In the genomic region with DNA sequence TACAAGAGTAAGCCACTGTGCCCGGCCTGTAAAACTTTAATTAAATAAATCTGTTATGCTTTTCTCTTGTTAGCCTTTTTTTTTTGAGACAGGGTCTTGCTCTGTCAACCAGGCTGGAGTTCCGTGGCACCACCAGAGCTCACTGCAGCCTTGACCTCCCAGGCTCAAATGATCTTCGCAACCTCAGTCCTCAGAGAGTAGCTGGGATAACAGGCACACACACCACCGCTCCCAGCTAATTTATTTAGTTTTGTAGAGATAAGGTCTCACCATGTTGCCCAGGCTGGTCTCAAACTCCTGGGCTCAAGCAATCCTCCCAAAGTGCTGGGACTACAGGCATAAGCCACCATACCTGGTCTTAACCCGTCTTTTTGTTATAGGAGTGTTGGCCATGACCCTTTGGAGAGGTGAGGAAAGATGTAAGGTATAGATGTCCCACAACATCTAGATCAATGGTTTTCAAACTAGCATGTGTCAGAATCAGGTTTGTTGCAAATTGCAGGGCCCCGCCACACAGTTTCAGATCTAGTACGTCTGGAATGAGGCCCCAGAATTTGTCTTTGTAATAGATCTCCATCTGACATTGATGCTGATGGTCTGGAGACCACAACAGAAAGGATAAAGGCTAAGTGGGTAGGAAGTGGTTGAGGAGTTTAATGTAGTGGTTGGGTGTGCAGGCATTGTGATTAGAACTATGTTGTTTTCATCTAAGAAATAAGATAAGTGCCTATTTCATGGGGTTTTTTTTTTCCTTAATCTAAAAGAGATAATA, we compare ENCODE assay signal across 1 cellular context.
TF ChIP-seq lines count a peak whose summit lies in the region.

No MANE protein-coding gene starts in this region.

TF ChIP-seq in SK-N-SH, 30 proteins besides CTCF, POLR2A, EP300 and RAD21 (continued from another document):
- TF ChIP-seq YY1 (IDR thresholded peaks at IDR 0.05; ENCODE audit: low read depth) (no peak), TEAD4 (IDR thresholded peaks at IDR 0.05; ENCODE audit: borderline replicate concordance, insufficient read depth) (no peak), JUND (IDR thresholded peaks at IDR 0.05) (no peak), SMC3 (IDR thresholded peaks at IDR 0.05; ENCODE audit: low read depth, low read length) (no peak)
